Comparison of ENCODE assay signal across 8 cellular contexts in genomic region chr1:27868932-27869718, GRCh38. TPM values are rescaled to one million over a fixed set of nuclear protein-coding genes. Genes with fewer than 3 reads are reported as not detected.
A peak's percentile ranks its signal among the peaks of the same experiment; 100 is the strongest.
DNase-seq lines count a peak whose midpoint lies in the region; ATAC-seq and TF ChIP-seq lines count a peak whose summit lies in the region.

No MANE protein-coding gene starts in this region.

- no peak overlapping the region for H3K4me3 Mint-ChIP-seq in Calu3 (ENCODE audit: low read depth, unreplicated experiment)

- no peak overlapping the region for H3K27ac Mint-ChIP-seq in Calu3 (ENCODE audit: unreplicated experiment)

- peak overlapping the region; percentile 34; the same call in 1 of the 2 replicates for H3K4me3 ChIP-seq in GM06990 (replicated peaks; ENCODE audit: low read depth, low read length)
- peak overlapping the region; percentile 66 for H3K4me3 ChIP-seq in Jurkat, Clone E6-1 (ENCODE audit: low read length)
- no peak overlapping the region for H3K4me3 ChIP-seq in left ventricle myocardium inferior

- BruUV-seq in Calu3 (replicated peaks; lab: Mats Ljungman, UMichigan) = no TSS peak

- H3K27me3 ChIP-seq in GM06990 (replicated peaks; ENCODE audit: control insufficient read depth, insufficient read depth, low read length) (no peaks in the 10 kb centered on the region), left ventricle myocardium inferior (ENCODE audit: low read depth) (peaks cover 9% of the 10 kb centered on the region)

- peaks cover 13% of the 10 kb centered on the region for H3K4me1 ChIP-seq in left ventricle myocardium inferior

- DNase-seq in GM06990 (ENCODE audit: extremely low read depth, insufficient read length) (peak; percentile 71), left ventricle myocardium inferior (peak; percentile 52), Calu3 (no peak), cerebellum (ENCODE audit: low spot score) (no peak)
- peak; percentile 90 for DNase-seq in Jurkat, Clone E6-1 (ENCODE audit: low read depth, low spot score)
- peak; percentile 26 to 52 for DNase-seq in activated CD4-positive, alpha-beta T cell treated with anti-CD3 and anti-CD28 coated beads, Interleukin-2, amount 50 U/mL, for 24 hours (ENCODE audit: low read depth in 1 of 2, low spot score in 1 of 2)
- peak; percentile 54 for DNase-seq in stimulated activated naive CD4-positive, alpha-beta T cell treated with Interleukin-2 at 50 U/mL for 16 hours (lab: John Stamatoyannopoulos, UW)

- H3K27me3 Mint-ChIP-seq in Calu3 (ENCODE audit: unreplicated experiment) = no peaks in the 10 kb centered on the region

- CTCF ChIA-PET in Calu3 (lab: Charles Lee) = interaction anchor here (0.6 kb wide), 1 partner anchor 176 kb away, joined by 5 read pairs; no protein-coding TSS in a partner anchor

- peak overlapping the region; percentile 36 for H3K27ac ChIP-seq in left ventricle myocardium inferior (replicated peaks)

- H3K9me3 Mint-ChIP-seq in Calu3 (ENCODE audit: low read depth, unreplicated experiment) = no peaks in the 10 kb centered on the region

- no peaks in the 10 kb centered on the region for H3K9me3 ChIP-seq in left ventricle myocardium inferior (replicated peaks)

- peaks cover 9% of the 10 kb centered on the region for H3K4me1 Mint-ChIP-seq in Calu3 (ENCODE audit: low read depth, unreplicated experiment)

- H3K36me3 Mint-ChIP-seq in Calu3 (ENCODE audit: insufficient read depth, unreplicated experiment) = peaks cover 10% of the 10 kb centered on the region

- no peak for ATAC-seq in GM21717 (IDR thresholded peaks at IDR 0.05; ENCODE audit: unreplicated experiment)

- intact Hi-C loops in left ventricle myocardium inferior (cut with micrococcal nuclease) (no loop called here), Calu3 (cut with micrococcal nuclease; ENCODE audit: unreplicated experiment) (no loop called here)

- H3K36me3 ChIP-seq in GM06990 (ENCODE audit: control insufficient read depth, insufficient read depth, low read length) (no peaks in the 10 kb centered on the region), left ventricle myocardium inferior (no peaks in the 10 kb centered on the region)

- no peak for TF ChIP-seq CTCF in GM06990 (IDR thresholded peaks at IDR 0.05; ENCODE audit: insufficient read depth, low read length, poor library complexity, severe bottlenecking)
- no peak for TF ChIP-seq CTCF in left ventricle myocardium inferior (IDR thresholded peaks at IDR 0.05; ENCODE audit: borderline replicate concordance)
- no peak for TF ChIP-seq CTCF in Calu3 (IDR thresholded peaks at IDR 0.05; ENCODE audit: unreplicated experiment)

RNA-seq across cellular contexts. Expression of gene THEMIS2, which starts 3.2 kb away (rescaled TPM):
- not detected for polyA plus RNA-seq in Jurkat, Clone E6-1 (2012; ENCODE audit: insufficient read depth, insufficient read length)
- total RNA-seq in left ventricle myocardium inferior (4.9 TPM), Calu3 (2022) (5.9 and 11.3 TPM in 2 replicates), cerebellum (2.1 TPM)

RNA-seq across cellular contexts. Expression of gene PPP1R8, which starts 38.5 kb away (rescaled TPM):
- 70.5 TPM for polyA plus RNA-seq in Jurkat, Clone E6-1 (2012; ENCODE audit: insufficient read depth, insufficient read length)
- total RNA-seq in left ventricle myocardium inferior (24.0 TPM), Calu3 (2022) (29.6 and 34.3 TPM in 2 replicates), cerebellum (40.5 TPM)

RNA-seq across cellular contexts. Expression of gene RPA2, which starts 45.2 kb away (rescaled TPM):
- polyA plus RNA-seq in Jurkat, Clone E6-1 (2012; ENCODE audit: insufficient read depth, insufficient read length) = 156 TPM
- total RNA-seq in left ventricle myocardium inferior = 21.2 TPM
- total RNA-seq in Calu3 (2022) = 19.1 and 24.0 TPM in 2 replicates
- 43.6 TPM for total RNA-seq in cerebellum

Comparison
In these comparisons a context has a peak if more than half of its experiments do, and no peak if none do; other contexts are left out.
1. DNase-seq: peak in GM06990 (single experiment), Jurkat, Clone E6-1 (single experiment), activated CD4-positive, alpha-beta T cell treated with anti-CD3 and anti-CD28 coated beads, Interleukin-2, amount 50 U/mL, for 24 hours (2 of 2), left ventricle myocardium inferior (single experiment) and stimulated activated naive CD4-positive, alpha-beta T cell treated with Interleukin-2 at 50 U/mL for 16 hours (single experiment); none in Calu3 (single experiment) and cerebellum (single experiment).